ENCODE assay signal across 39 cellular contexts in genomic region chr12:116901612-116902011, GRCh38. TPM values are rescaled to one million over a fixed set of nuclear protein-coding genes. Genes with fewer than 3 reads are reported as not detected.
"Had no signal": no experiment of that assay in that cellular context is flagged by ENCODE, and none has a peak within 500 bp of the region (broad histone marks: within the 10 kb centered on the region; RNA-seq: fewer than 3 reads in every experiment).

No MANE protein-coding gene starts in this region.

- ATAC-seq: activated naive CD4-positive, alpha-beta T cell treated with anti-CD3 and anti-CD28 coated beads, Interleukin-2, amount 50 U/mL, for 72 hours; activated naive CD8-positive, alpha-beta T cell treated with anti-CD3 and anti-CD28 coated beads, Interleukin-2, amount 50 U/mL, for 24 hours; activated T-cell treated with anti-CD3 and anti-CD28 coated beads, Interleukin-2, amount 50 U/mL, for 4 hours; activated T-cell treated with anti-CD3 and anti-CD28 coated beads, Interleukin-2, amount 50 U/mL, for 72 hours; body of pancreas had no signal

- H3K36me3 Mint-ChIP-seq: activated naive CD4-positive, alpha-beta T cell treated with anti-CD3 and anti-CD28 coated beads, Interleukin-2, amount 10 ng/mL, durations not matched to agents 7 days and 5 days; activated naive CD4-positive, alpha-beta T cell treated with anti-CD3 and anti-CD28 coated beads, Interleukin-2, amount 50 U/mL, for 24 hours; activated naive CD4-positive, alpha-beta T cell treated with anti-CD3 and anti-CD28 coated beads, Interleukin-2, amount 50 U/mL, for 72 hours; activated naive CD8-positive, alpha-beta T cell; activated naive CD8-positive, alpha-beta T cell treated with anti-CD3 and anti-CD28 coated beads for 36 hours; activated naive CD8-positive, alpha-beta T cell treated with anti-CD3 and anti-CD28 coated beads, Interleukin-2, amount 10 ng/mL, durations not matched to agents 7 days and 5 days; brain had no signal

- H3K4me3 Mint-ChIP-seq: activated naive CD4-positive, alpha-beta T cell treated with anti-CD3 and anti-CD28 coated beads for 36 hours; activated naive CD4-positive, alpha-beta T cell treated with anti-CD3 and anti-CD28 coated beads, Interleukin-2, amount 10 ng/mL, durations not matched to agents 7 days and 5 days; activated naive CD4-positive, alpha-beta T cell treated with anti-CD3 and anti-CD28 coated beads, Interleukin-2, amount 50 U/mL, for 24 hours; activated naive CD8-positive, alpha-beta T cell; activated naive CD8-positive, alpha-beta T cell treated with anti-CD3 and anti-CD28 coated beads for 36 hours; activated naive CD8-positive, alpha-beta T cell treated with anti-CD3 and anti-CD28 coated beads, Interleukin-2, amount 10 ng/mL, durations not matched to agents 7 days and 5 days; activated naive CD8-positive, alpha-beta T cell treated with anti-CD3 and anti-CD28 coated beads, Interleukin-2, amount 50 U/mL, for 24 hours; activated T-cell treated with anti-CD3 and anti-CD28 coated beads, Interleukin-2, amount 50 U/mL, for 24 hours; activated T-cell treated with anti-CD3 and anti-CD28 coated beads, Interleukin-2, amount 50 U/mL, for 4 hours; activated T-cell treated with anti-CD3 and anti-CD28 coated beads, Interleukin-2, amount 50 U/mL, for 72 hours; activated T-helper 1 cell treated with anti-CD3 and anti-CD28 coated beads, Interleukin-12 subunit alpha, Interleukin-12 subunit beta, Interleukin-2, Interleukin-4 antibody, amounts not matched to agents 30 ng/mL and 10 ng/mL and 1 ng/mL, durations not matched to agents 14 hours and 24 hours and 36 hours; brain; central memory CD8-positive, alpha-beta T cell had no signal

- H3K27me3 ChIP-seq: adrenal gland, ascending aorta, body of pancreas, brain microvascular endothelial cell had no signal

- H3K4me1 Mint-ChIP-seq: activated naive CD4-positive, alpha-beta T cell treated with anti-CD3 and anti-CD28 coated beads, Interleukin-2, amount 10 ng/mL, durations not matched to agents 7 days and 5 days; activated naive CD4-positive, alpha-beta T cell treated with anti-CD3 and anti-CD28 coated beads, Interleukin-2, amount 50 U/mL, for 24 hours; activated naive CD8-positive, alpha-beta T cell treated with anti-CD3 and anti-CD28 coated beads for 36 hours; activated naive CD8-positive, alpha-beta T cell treated with anti-CD3 and anti-CD28 coated beads, Interleukin-2, amount 10 ng/mL, durations not matched to agents 7 days and 5 days; activated naive CD8-positive, alpha-beta T cell treated with anti-CD3 and anti-CD28 coated beads, Interleukin-2, amount 50 U/mL, for 24 hours; brain; central memory CD8-positive, alpha-beta T cell had no signal

- H3K4me1 ChIP-seq: adrenal gland, ascending aorta, body of pancreas, breast epithelium had no signal

- H3K9me3 ChIP-seq: adrenal gland, ascending aorta, body of pancreas, breast epithelium had no signal

- H3K27ac Mint-ChIP-seq: activated naive CD4-positive, alpha-beta T cell treated with anti-CD3 and anti-CD28 coated beads for 36 hours; activated naive CD4-positive, alpha-beta T cell treated with anti-CD3 and anti-CD28 coated beads, Interleukin-2, amount 10 ng/mL, durations not matched to agents 7 days and 5 days; activated naive CD4-positive, alpha-beta T cell treated with anti-CD3 and anti-CD28 coated beads, Interleukin-2, amount 50 U/mL, for 24 hours; activated naive CD4-positive, alpha-beta T cell treated with anti-CD3 and anti-CD28 coated beads, Interleukin-2, amount 50 U/mL, for 72 hours; activated naive CD8-positive, alpha-beta T cell; activated naive CD8-positive, alpha-beta T cell treated with anti-CD3 and anti-CD28 coated beads for 36 hours; activated naive CD8-positive, alpha-beta T cell treated with anti-CD3 and anti-CD28 coated beads, Interleukin-2, amount 10 ng/mL, durations not matched to agents 7 days and 5 days; activated naive CD8-positive, alpha-beta T cell treated with anti-CD3 and anti-CD28 coated beads, Interleukin-2, amount 50 U/mL, for 24 hours; activated T-cell treated with anti-CD3 and anti-CD28 coated beads, Interleukin-2, amount 50 U/mL, for 24 hours; activated T-cell treated with anti-CD3 and anti-CD28 coated beads, Interleukin-2, amount 50 U/mL, for 72 hours; activated T-helper 1 cell treated with anti-CD3 and anti-CD28 coated beads, Interleukin-12 subunit alpha, Interleukin-12 subunit beta, Interleukin-2, Interleukin-4 antibody, amounts not matched to agents 30 ng/mL and 10 ng/mL and 1 ng/mL, durations not matched to agents 14 hours and 24 hours and 36 hours; activated T-helper 2 cell treated with anti-CD3 and anti-CD28 coated beads, Interferon-gamma antibody, Interleukin-2, Interleukin-4, amounts not matched to agents 10 μg/mL and 5 μg/mL and 100 μg/mL, durations not matched to agents 14 hours and 24 hours and 36 hours; brain had no signal

- H3K9me3 Mint-ChIP-seq: activated naive CD4-positive, alpha-beta T cell treated with anti-CD3 and anti-CD28 coated beads for 36 hours; activated naive CD4-positive, alpha-beta T cell treated with anti-CD3 and anti-CD28 coated beads, Interleukin-2, amount 10 ng/mL, durations not matched to agents 7 days and 5 days; activated naive CD4-positive, alpha-beta T cell treated with anti-CD3 and anti-CD28 coated beads, Interleukin-2, amount 50 U/mL, for 24 hours; activated naive CD4-positive, alpha-beta T cell treated with anti-CD3 and anti-CD28 coated beads, Interleukin-2, amount 50 U/mL, for 72 hours; activated naive CD8-positive, alpha-beta T cell treated with anti-CD3 and anti-CD28 coated beads for 36 hours; activated naive CD8-positive, alpha-beta T cell treated with anti-CD3 and anti-CD28 coated beads, Interleukin-2, amount 10 ng/mL, durations not matched to agents 7 days and 5 days; activated naive CD8-positive, alpha-beta T cell treated with anti-CD3 and anti-CD28 coated beads, Interleukin-2, amount 50 U/mL, for 24 hours; activated T-cell treated with anti-CD3 and anti-CD28 coated beads, Interleukin-2, amount 50 U/mL, for 24 hours; activated T-cell treated with anti-CD3 and anti-CD28 coated beads, Interleukin-2, amount 50 U/mL, for 4 hours; activated T-cell treated with anti-CD3 and anti-CD28 coated beads, Interleukin-2, amount 50 U/mL, for 72 hours; activated T-helper 1 cell treated with anti-CD3 and anti-CD28 coated beads, Interleukin-12 subunit alpha, Interleukin-12 subunit beta, Interleukin-2, Interleukin-4 antibody, amounts not matched to agents 30 ng/mL and 10 ng/mL and 1 ng/mL, durations not matched to agents 14 hours and 24 hours and 36 hours; activated T-helper 2 cell treated with anti-CD3 and anti-CD28 coated beads, Interferon-gamma antibody, Interleukin-2, Interleukin-4, amounts not matched to agents 10 μg/mL and 5 μg/mL and 100 μg/mL, durations not matched to agents 14 hours and 24 hours and 36 hours; central memory CD8-positive, alpha-beta T cell had no signal

- FAIRE-seq: astrocyte, bronchial epithelial cell had no signal

- DNase-seq: activated effector memory CD4-positive, alpha-beta T cell treated with anti-CD3 and anti-CD28 coated beads, Interleukin-2, amount 50 U/mL, for 16 hours; activated effector memory CD4-positive, alpha-beta T cell treated with Interleukin-2 at 50 U/mL for 16 hours; activated gamma-delta T cell; activated gamma-delta T cell treated with Interleukin-2 at 50 U/mL for 16 hours; activated naive CD4-positive, alpha-beta T cell; activated naive CD4-positive, alpha-beta T cell treated with anti-CD3 and anti-CD28 coated beads for 36 hours; activated naive CD4-positive, alpha-beta T cell treated with anti-CD3 and anti-CD28 coated beads, Interleukin-2, amount 10 ng/mL, durations not matched to agents 7 days and 5 days; activated naive CD4-positive, alpha-beta T cell treated with anti-CD3 and anti-CD28 coated beads, Interleukin-2, amount 50 U/mL, for 16 hours; activated naive CD4-positive, alpha-beta T cell treated with Interleukin-2 at 50 U/mL for 16 hours; activated naive CD8-positive, alpha-beta T cell treated with anti-CD3 and anti-CD28 coated beads for 36 hours; activated naive CD8-positive, alpha-beta T cell treated with anti-CD3 and anti-CD28 coated beads, Interleukin-2, amount 10 ng/mL, durations not matched to agents 7 days and 5 days; activated naive CD8-positive, alpha-beta T cell treated with anti-CD3 and anti-CD28 coated beads, Interleukin-2, amount 50 U/mL, for 24 hours; activated T-cell treated with anti-CD3 and anti-CD28 coated beads, Interleukin-2, amount 50 U/mL, for 1 hour; activated T-cell treated with anti-CD3 and anti-CD28 coated beads, Interleukin-2, amount 50 U/mL, for 24 hours; activated T-cell treated with anti-CD3 and anti-CD28 coated beads, Interleukin-2, amount 50 U/mL, for 4 hours; activated T-cell treated with anti-CD3 and anti-CD28 coated beads, Interleukin-2, amount 50 U/mL, for 48 hours; activated T-cell treated with anti-CD3 and anti-CD28 coated beads, Interleukin-2, amount 50 U/mL, for 72 hours; adrenal gland; amniotic stem cell; amygdala; anterior cingulate cortex; aorta; body of pancreas; brain microvascular endothelial cell; caudate nucleus; central memory CD4-positive, alpha-beta T cell; cerebellar nuclear complex had no signal

- H3K4me3 ChIP-seq: adrenal gland, ascending aorta, body of pancreas, breast epithelium, cardiac muscle cell had no signal

- H3K27ac ChIP-seq: adrenal gland, ascending aorta, body of pancreas, brain microvascular endothelial cell, breast epithelium, cardiac muscle cell had no signal

- H3K36me3 ChIP-seq: adrenal gland, ascending aorta, brain microvascular endothelial cell, breast epithelium, cardiac muscle cell had no signal

RNA-seq across cellular contexts. Expression of gene HRK, which starts 20.4 kb away (rescaled TPM):
- total RNA-seq: activated naive CD4-positive, alpha-beta T cell treated with anti-CD3 and anti-CD28 coated beads for 36 hours; activated naive CD4-positive, alpha-beta T cell treated with anti-CD3 and anti-CD28 coated beads, Interleukin-2, amount 50 U/mL, for 72 hours; activated naive CD8-positive, alpha-beta T cell treated with anti-CD3 and anti-CD28 coated beads for 36 hours; activated naive CD8-positive, alpha-beta T cell treated with anti-CD3 and anti-CD28 coated beads, Interleukin-2, amount 10 ng/mL, durations not matched to agents 7 days and 5 days; activated T-cell treated with anti-CD3 and anti-CD28 coated beads, Interleukin-2, amount 50 U/mL, for 4 hours; activated T-helper 1 cell treated with anti-CD3 and anti-CD28 coated beads, Interleukin-12 subunit alpha, Interleukin-12 subunit beta, Interleukin-2, Interleukin-4 antibody, amounts not matched to agents 30 ng/mL and 10 ng/mL and 1 ng/mL, durations not matched to agents 14 hours and 24 hours and 36 hours; activated T-helper 2 cell treated with anti-CD3 and anti-CD28 coated beads, Interferon-gamma antibody, Interleukin-2, Interleukin-4, amounts not matched to agents 10 μg/mL and 5 μg/mL and 100 μg/mL, durations not matched to agents 14 hours and 24 hours and 36 hours; ascending aorta; body of pancreas; bronchial epithelial cell; cardiac muscle cell had no signal
